Comparison of ENCODE assay signal across 3 cellular contexts in the genomic region with DNA sequence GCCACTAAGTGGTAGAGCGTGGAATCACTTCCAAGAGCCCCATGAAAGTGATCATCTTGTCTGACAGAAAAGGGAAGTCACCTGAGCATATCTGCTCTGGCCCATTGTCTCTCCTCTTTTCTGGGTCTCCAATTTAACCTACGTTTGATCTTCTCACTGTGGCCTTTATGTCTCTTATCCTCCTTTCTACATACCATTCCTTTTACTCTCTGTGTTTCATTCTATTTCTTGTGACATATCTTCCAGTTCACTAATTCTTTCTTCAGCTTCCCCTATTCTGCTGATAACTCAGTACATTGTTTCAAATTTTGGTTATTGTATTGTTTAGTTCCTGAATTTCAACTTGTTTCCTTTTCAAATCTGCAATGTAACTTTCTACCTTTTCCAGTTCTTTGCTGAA.
TF ChIP-seq lines count a peak whose summit lies in the region.

No MANE protein-coding gene starts in this region.

TF ChIP-seq in A549, 52 proteins besides CTCF, POLR2A, EP300 and RAD21:
- TF ChIP-seq HES2 (IDR thresholded peaks at IDR 0.05) (no peak), ZFP36 (IDR thresholded peaks at IDR 0.05; ENCODE audit: borderline replicate concordance, partially characterized antibody) (no peak), JUN (IDR thresholded peaks at IDR 0.05) (no peak), EHF (CRISPR knock-in tag; IDR thresholded peaks at IDR 0.05) (no peak), GATA3 (IDR thresholded peaks at IDR 0.05; ENCODE audit: borderline replicate concordance) (no peak), HDAC2 (IDR thresholded peaks at IDR 0.05) (no peak), FOSL2 (IDR thresholded peaks at IDR 0.05) (no peak), FOSL2 (CRISPR knock-in tag; IDR thresholded peaks at IDR 0.05) (no peak), KDM5A (IDR thresholded peaks at IDR 0.05) (no peak), CHD2 (IDR thresholded peaks at IDR 0.05; ENCODE audit: low read length, partially characterized antibody) (no peak)
- TF ChIP-seq, protein P1, sequence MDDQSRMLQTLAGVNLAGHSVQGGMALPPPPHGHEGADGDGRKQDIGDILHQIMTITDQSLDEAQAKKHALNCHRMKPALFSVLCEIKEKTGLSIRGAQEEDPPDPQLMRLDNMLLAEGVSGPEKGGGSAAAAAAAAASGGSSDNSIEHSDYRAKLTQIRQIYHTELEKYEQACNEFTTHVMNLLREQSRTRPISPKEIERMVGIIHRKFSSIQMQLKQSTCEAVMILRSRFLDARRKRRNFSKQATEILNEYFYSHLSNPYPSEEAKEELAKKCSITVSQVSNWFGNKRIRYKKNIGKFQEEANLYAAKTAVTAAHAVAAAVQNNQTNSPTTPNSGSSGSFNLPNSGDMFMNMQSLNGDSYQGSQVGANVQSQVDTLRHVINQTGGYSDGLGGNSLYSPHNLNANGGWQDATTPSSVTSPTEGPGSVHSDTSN (IDR thresholded peaks at IDR 0.05): no peak
- TF ChIP-seq, protein P2, sequence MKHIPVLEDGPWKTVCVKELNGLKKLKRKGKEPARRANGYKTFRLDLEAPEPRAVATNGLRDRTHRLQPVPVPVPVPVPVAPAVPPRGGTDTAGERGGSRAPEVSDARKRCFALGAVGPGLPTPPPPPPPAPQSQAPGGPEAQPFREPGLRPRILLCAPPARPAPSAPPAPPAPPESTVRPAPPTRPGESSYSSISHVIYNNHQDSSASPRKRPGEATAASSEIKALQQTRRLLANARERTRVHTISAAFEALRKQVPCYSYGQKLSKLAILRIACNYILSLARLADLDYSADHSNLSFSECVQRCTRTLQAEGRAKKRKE (CRISPR knock-in tag; IDR thresholded peaks at IDR 0.05; ENCODE audit: low read depth): no peak
- TF ChIP-seq, protein P3, sequence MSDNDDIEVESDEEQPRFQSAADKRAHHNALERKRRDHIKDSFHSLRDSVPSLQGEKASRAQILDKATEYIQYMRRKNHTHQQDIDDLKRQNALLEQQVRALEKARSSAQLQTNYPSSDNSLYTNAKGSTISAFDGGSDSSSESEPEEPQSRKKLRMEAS (IDR thresholded peaks at IDR 0.05): no peak

TF ChIP-seq in HCT116, 20 proteins besides CTCF, POLR2A, EP300 and RAD21 (continued from another document):
- TF ChIP-seq CBX3 (IDR thresholded peaks at IDR 0.05; ENCODE audit: low read depth) (no peak), YY1 (IDR thresholded peaks at IDR 0.05; ENCODE audit: extremely low read depth, insufficient replicate concordance, low read depth, low read length) (no peak), SIN3A (IDR thresholded peaks at IDR 0.05; ENCODE audit: low read depth) (no peak), ATF3 (IDR thresholded peaks at IDR 0.05) (no peak), POLR2AphosphoS5 (IDR thresholded peaks at IDR 0.05; ENCODE audit: low read depth, low read length) (no peak), SRF (IDR thresholded peaks at IDR 0.05; ENCODE audit: low read depth) (no peak), REST (IDR thresholded peaks at IDR 0.05; ENCODE audit: low read depth) (no peak), ZNF274 (IDR thresholded peaks at IDR 0.05; ENCODE audit: low read depth, low read length) (no peak), SP1 (IDR thresholded peaks at IDR 0.05; ENCODE audit: low read depth) (no peak), ELF1 (IDR thresholded peaks at IDR 0.05; ENCODE audit: borderline replicate concordance, low read depth) (no peak), EGR1 (IDR thresholded peaks at IDR 0.05; ENCODE audit: low read depth) (no peak)

TF ChIP-seq in H1, 55 proteins besides CTCF, POLR2A, EP300 and RAD21 (continued from another document):
- TF ChIP-seq, protein P4, sequence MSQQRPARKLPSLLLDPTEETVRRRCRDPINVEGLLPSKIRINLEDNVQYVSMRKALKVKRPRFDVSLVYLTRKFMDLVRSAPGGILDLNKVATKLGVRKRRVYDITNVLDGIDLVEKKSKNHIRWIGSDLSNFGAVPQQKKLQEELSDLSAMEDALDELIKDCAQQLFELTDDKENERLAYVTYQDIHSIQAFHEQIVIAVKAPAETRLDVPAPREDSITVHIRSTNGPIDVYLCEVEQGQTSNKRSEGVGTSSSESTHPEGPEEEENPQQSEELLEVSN (IDR thresholded peaks at IDR 0.05): no peak
